Comparison of ENCODE assay signal across 19 cellular contexts in genomic region chr7:155751409-155751808, GRCh38.
DNase-seq lines count a peak whose midpoint lies in the region; ATAC-seq and TF ChIP-seq lines count a peak whose summit lies in the region.
"Had no signal": no experiment of that assay in that cellular context is flagged by ENCODE, and none has a peak within 500 bp of the region (broad histone marks: within the 10 kb centered on the region; RNA-seq: fewer than 3 reads in every experiment).

No MANE protein-coding gene starts in this region.

- no peaks in the 10 kb centered on the region for H3K9me2 ChIP-seq in DOHH2 (replicated peaks; ENCODE audit: control insufficient read depth, low read length)
- no peaks in the 10 kb centered on the region for H3K9me2 ChIP-seq in SU-DHL-6 (replicated peaks; ENCODE audit: insufficient read depth, low read length)

- H3K9ac ChIP-seq in SU-DHL-6 (ENCODE audit: low read length) = no peak overlapping the region; the same call in 1 of the 2 replicates

- H3K27me3 ChIP-seq in CD4-positive, alpha-beta T cell (ENCODE audit: control insufficient read depth, insufficient read depth, low read length) = no peaks in the 10 kb centered on the region
- no peaks in the 10 kb centered on the region for H3K27me3 ChIP-seq in DOHH2 (ENCODE audit: control insufficient read depth, low read length)
- H3K27me3 ChIP-seq in SU-DHL-6 (ENCODE audit: low read length) = no peaks in the 10 kb centered on the region

- intact Hi-C loops in CD4-positive, alpha-beta T cell (cut with DNase I, micrococcal nuclease) = no loop called here

- peaks cover 100% of the 10 kb centered on the region for H3K4me1 ChIP-seq in DOHH2 (ENCODE audit: control insufficient read depth, low read length)
- H3K4me1 ChIP-seq: A549 had no signal

- H3K4me3 ChIP-seq in DOHH2 (ENCODE audit: low read length) = peak overlapping the region; percentile 73
- H3K4me3 ChIP-seq in SU-DHL-6 (ENCODE audit: insufficient read depth, low read length, poor library complexity, severe bottlenecking) = no peak overlapping the region
- H3K4me3 ChIP-seq: A549, PC-9 had no signal

- no peaks in the 10 kb centered on the region for H3K27me3 Mint-ChIP-seq in CD4-positive, alpha-beta T cell
- no peaks in the 10 kb centered on the region for H3K27me3 Mint-ChIP-seq in memory B cell
- H3K27me3 Mint-ChIP-seq: B cell had no signal

- H3K27ac Mint-ChIP-seq in CD4-positive, alpha-beta T cell = peak overlapping the region; percentile 4
- H3K27ac Mint-ChIP-seq in memory B cell = peak overlapping the region; percentile 6
- H3K27ac Mint-ChIP-seq: IgD-negative memory B cell had no signal

- H3K27ac ChIP-seq in CD4-positive, alpha-beta T cell (ENCODE audit: low read depth, low read length) = no peak overlapping the region
- H3K27ac ChIP-seq in DOHH2 (ENCODE audit: low read depth, low read length) = peak overlapping the region; percentile 91
- H3K27ac ChIP-seq in SU-DHL-6 (ENCODE audit: low read depth, low read length) = no peak overlapping the region
- H3K27ac ChIP-seq: A549, PC-9 had no signal

- peaks cover 71% of the 10 kb centered on the region for H3K36me3 Mint-ChIP-seq in CD4-positive, alpha-beta T cell (ENCODE audit: low read depth)
- H3K36me3 Mint-ChIP-seq in memory B cell = peaks cover 13% of the 10 kb centered on the region

- no peak for ATAC-seq in CD4-positive, alpha-beta T cell (ENCODE audit: poor library complexity)
- ATAC-seq in memory B cell (ENCODE audit: low read depth) = no peak
- no peak for ATAC-seq in left lobe of liver
- ATAC-seq in HG03025 (IDR thresholded peaks at IDR 0.05; ENCODE audit: low FRiP score, unreplicated experiment) = no peak
- ATAC-seq: A549, HCT116 had no signal

- no peaks in the 10 kb centered on the region for H3K9me3 Mint-ChIP-seq in CD4-positive, alpha-beta T cell
- no peaks in the 10 kb centered on the region for H3K9me3 Mint-ChIP-seq in memory B cell
- H3K9me3 Mint-ChIP-seq: IgD-negative memory B cell had no signal

- H2AFZ ChIP-seq in SU-DHL-6 (ENCODE audit: low read depth, low read length, severe bottlenecking) = no peak overlapping the region
- H2AFZ ChIP-seq: PC-9 had no signal

- H3K36me3 ChIP-seq in DOHH2 (ENCODE audit: control insufficient read depth, low read length) (peaks cover 77% of the 10 kb centered on the region), SU-DHL-6 (ENCODE audit: low read length) (peaks cover 10% of the 10 kb centered on the region; the same call in 1 of the 2 replicates)

- H4K20me1 ChIP-seq in DOHH2 (ENCODE audit: control insufficient read depth, insufficient read depth, low read depth, low read length) = peaks cover 3% of the 10 kb centered on the region; the same call in 1 of the 2 replicates
- peaks cover 14% of the 10 kb centered on the region; the same call in 1 of the 2 replicates for H4K20me1 ChIP-seq in SU-DHL-6 (ENCODE audit: low read depth, low read length)

- H3K4me1 Mint-ChIP-seq in CD4-positive, alpha-beta T cell (ENCODE audit: low read depth) = peaks cover 91% of the 10 kb centered on the region
- peaks cover 56% of the 10 kb centered on the region for H3K4me1 Mint-ChIP-seq in memory B cell

- H3K4me3 Mint-ChIP-seq in CD4-positive, alpha-beta T cell = no peak overlapping the region
- H3K4me3 Mint-ChIP-seq in memory B cell = no peak overlapping the region
- H3K4me3 Mint-ChIP-seq: B cell had no signal

- no peak for DNase-seq in CD4-positive, alpha-beta T cell
- DNase-seq in memory B cell (ENCODE audit: low spot score in 2 of 2) (no peak), GM19238 (ENCODE audit: insufficient read length, low spot score) (no peak), left lobe of liver (ENCODE audit: low spot score) (no peak)
- DNase-seq: DMS79 treated with DMSO at 0.1 percent for 48 hours, NCI-H1694 treated with DMSO at 0.1 percent for 48 hours, NCI-H2081 treated with DMSO at 0.1 percent for 48 hours, NCI-H2171 treated with DMSO at 0.1 percent for 48 hours, NCI-H524 treated with DMSO at 0.1 percent for 48 hours, PC-9, RPMI8226, SHP77 had no signal

- POLR2A ChIA-PET in CD4-positive, alpha-beta T cell (lab: Charles Lee) = no interaction called here

- CTCF ChIA-PET in CD4-positive, alpha-beta T cell (lab: Charles Lee) = no interaction called here

- H3F3A ChIP-seq in DOHH2 (ENCODE audit: control insufficient read depth, insufficient read depth) (peaks cover 37% of the 10 kb centered on the region), SU-DHL-6 (ENCODE audit: insufficient read depth) (peaks cover 9% of the 10 kb centered on the region; the same call in 1 of the 2 replicates)

- no peaks in the 10 kb centered on the region for H3K9me3 ChIP-seq in CD4-positive, alpha-beta T cell (ENCODE audit: control insufficient read depth, low read length)
- H3K9me3 ChIP-seq in DOHH2 (ENCODE audit: control insufficient read depth, insufficient read depth, low read length) (no peaks in the 10 kb centered on the region), SU-DHL-6 (ENCODE audit: insufficient read depth, low read length) (no peaks in the 10 kb centered on the region)
- H3K9me3 ChIP-seq: A549 had no signal

- H3K79me2 ChIP-seq in DOHH2 (ENCODE audit: control insufficient read depth, low read length) = peaks cover 100% of the 10 kb centered on the region
- peaks cover 99% of the 10 kb centered on the region for H3K79me2 ChIP-seq in SU-DHL-6 (ENCODE audit: insufficient read depth, low read length)

- H3K4me2 ChIP-seq in DOHH2 (ENCODE audit: low read length) (peak overlapping the region; percentile 95), SU-DHL-6 (ENCODE audit: low read depth, low read length, poor library complexity, severe bottlenecking) (peak overlapping the region; percentile 55)
- H3K4me2 ChIP-seq: A549, PC-9 had no signal

- no peak for TF ChIP-seq CTCF in CD4-positive, alpha-beta T cell (IDR thresholded peaks at IDR 0.05)
- TF ChIP-seq CTCF in DOHH2 (IDR thresholded peaks at IDR 0.05; ENCODE audit: low read depth, low read length, poor library complexity, severe bottlenecking) (no peak), SU-DHL-6 (IDR thresholded peaks at IDR 0.05; ENCODE audit: insufficient read depth, low read length, poor library complexity, severe bottlenecking) (no peak)
